ENCODE assay signal across 39 cellular contexts in the genomic region with DNA sequence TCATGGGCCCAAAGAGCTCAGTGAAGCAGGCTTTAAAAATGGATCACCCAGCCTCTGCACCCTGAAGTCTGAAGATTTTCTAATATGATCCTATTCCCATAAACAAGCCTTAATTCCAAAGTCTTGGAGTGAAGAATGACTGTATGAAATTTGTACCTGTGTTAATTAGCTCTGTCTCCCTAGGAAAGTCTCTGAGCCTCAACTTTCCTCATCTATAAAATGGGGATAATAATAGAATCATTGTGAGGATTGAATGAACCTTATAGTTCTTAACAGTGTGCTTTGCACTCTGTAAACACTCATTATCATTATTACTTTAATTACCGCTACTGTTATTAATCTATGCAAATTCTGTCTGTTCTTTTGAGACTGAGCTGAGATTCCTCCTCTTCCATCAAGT.
"Had no signal": no experiment of that assay in that cellular context is flagged by ENCODE, and none has a peak within 500 bp of the region (broad histone marks: within the 10 kb centered on the region; RNA-seq: fewer than 3 reads in every experiment).

No MANE protein-coding gene starts in this region.

- H3K4me3 ChIP-seq: adrenal gland, ascending aorta, body of pancreas, breast epithelium, cardiac muscle cell had no signal

- DNase-seq: activated effector memory CD4-positive, alpha-beta T cell treated with anti-CD3 and anti-CD28 coated beads, Interleukin-2, amount 50 U/mL, for 16 hours; activated effector memory CD4-positive, alpha-beta T cell treated with Interleukin-2 at 50 U/mL for 16 hours; activated gamma-delta T cell; activated gamma-delta T cell treated with Interleukin-2 at 50 U/mL for 16 hours; activated naive CD4-positive, alpha-beta T cell; activated naive CD4-positive, alpha-beta T cell treated with anti-CD3 and anti-CD28 coated beads for 36 hours; activated naive CD4-positive, alpha-beta T cell treated with anti-CD3 and anti-CD28 coated beads, Interleukin-2, amount 10 ng/mL, durations not matched to agents 7 days and 5 days; activated naive CD4-positive, alpha-beta T cell treated with anti-CD3 and anti-CD28 coated beads, Interleukin-2, amount 50 U/mL, for 16 hours; activated naive CD4-positive, alpha-beta T cell treated with Interleukin-2 at 50 U/mL for 16 hours; activated naive CD8-positive, alpha-beta T cell treated with anti-CD3 and anti-CD28 coated beads for 36 hours; activated naive CD8-positive, alpha-beta T cell treated with anti-CD3 and anti-CD28 coated beads, Interleukin-2, amount 10 ng/mL, durations not matched to agents 7 days and 5 days; activated naive CD8-positive, alpha-beta T cell treated with anti-CD3 and anti-CD28 coated beads, Interleukin-2, amount 50 U/mL, for 24 hours; activated T-cell treated with anti-CD3 and anti-CD28 coated beads, Interleukin-2, amount 50 U/mL, for 1 hour; activated T-cell treated with anti-CD3 and anti-CD28 coated beads, Interleukin-2, amount 50 U/mL, for 24 hours; activated T-cell treated with anti-CD3 and anti-CD28 coated beads, Interleukin-2, amount 50 U/mL, for 4 hours; activated T-cell treated with anti-CD3 and anti-CD28 coated beads, Interleukin-2, amount 50 U/mL, for 48 hours; activated T-cell treated with anti-CD3 and anti-CD28 coated beads, Interleukin-2, amount 50 U/mL, for 72 hours; adrenal gland; amniotic stem cell; amygdala; anterior cingulate cortex; aorta; body of pancreas; brain microvascular endothelial cell; caudate nucleus; central memory CD4-positive, alpha-beta T cell; cerebellar nuclear complex had no signal

- FAIRE-seq: astrocyte had no signal

- H3K36me3 ChIP-seq: breast epithelium, cardiac muscle cell had no signal

- H3K27me3 Mint-ChIP-seq: activated naive CD4-positive, alpha-beta T cell treated with anti-CD3 and anti-CD28 coated beads, Interleukin-2, amount 10 ng/mL, durations not matched to agents 7 days and 5 days; activated naive CD4-positive, alpha-beta T cell treated with anti-CD3 and anti-CD28 coated beads, Interleukin-2, amount 50 U/mL, for 24 hours; activated naive CD8-positive, alpha-beta T cell; activated naive CD8-positive, alpha-beta T cell treated with anti-CD3 and anti-CD28 coated beads for 36 hours; activated naive CD8-positive, alpha-beta T cell treated with anti-CD3 and anti-CD28 coated beads, Interleukin-2, amount 10 ng/mL, durations not matched to agents 7 days and 5 days; activated naive CD8-positive, alpha-beta T cell treated with anti-CD3 and anti-CD28 coated beads, Interleukin-2, amount 50 U/mL, for 24 hours; activated T-cell treated with anti-CD3 and anti-CD28 coated beads, Interleukin-2, amount 50 U/mL, for 24 hours; activated T-helper 17 cell treated with anti-CD3 and anti-CD28 coated beads, Interleukin-2, amount 50 U/mL, for 72 hours; brain; central memory CD8-positive, alpha-beta T cell had no signal

- H3K27ac Mint-ChIP-seq: activated naive CD4-positive, alpha-beta T cell treated with anti-CD3 and anti-CD28 coated beads for 36 hours; activated naive CD4-positive, alpha-beta T cell treated with anti-CD3 and anti-CD28 coated beads, Interleukin-2, amount 10 ng/mL, durations not matched to agents 7 days and 5 days; activated naive CD4-positive, alpha-beta T cell treated with anti-CD3 and anti-CD28 coated beads, Interleukin-2, amount 50 U/mL, for 24 hours; activated naive CD4-positive, alpha-beta T cell treated with anti-CD3 and anti-CD28 coated beads, Interleukin-2, amount 50 U/mL, for 72 hours; activated naive CD8-positive, alpha-beta T cell; activated naive CD8-positive, alpha-beta T cell treated with anti-CD3 and anti-CD28 coated beads for 36 hours; activated naive CD8-positive, alpha-beta T cell treated with anti-CD3 and anti-CD28 coated beads, Interleukin-2, amount 10 ng/mL, durations not matched to agents 7 days and 5 days; activated naive CD8-positive, alpha-beta T cell treated with anti-CD3 and anti-CD28 coated beads, Interleukin-2, amount 50 U/mL, for 24 hours; activated T-cell treated with anti-CD3 and anti-CD28 coated beads, Interleukin-2, amount 50 U/mL, for 24 hours; activated T-cell treated with anti-CD3 and anti-CD28 coated beads, Interleukin-2, amount 50 U/mL, for 72 hours; activated T-helper 1 cell treated with anti-CD3 and anti-CD28 coated beads, Interleukin-12 subunit alpha, Interleukin-12 subunit beta, Interleukin-2, Interleukin-4 antibody, amounts not matched to agents 30 ng/mL and 10 ng/mL and 1 ng/mL, durations not matched to agents 14 hours and 24 hours and 36 hours; activated T-helper 17 cell treated with anti-CD3 and anti-CD28 coated beads, Interleukin-2, amount 50 U/mL, for 72 hours; activated T-helper 2 cell treated with anti-CD3 and anti-CD28 coated beads, Interferon-gamma antibody, Interleukin-2, Interleukin-4, amounts not matched to agents 10 μg/mL and 5 μg/mL and 100 μg/mL, durations not matched to agents 14 hours and 24 hours and 36 hours; brain had no signal

- H3K27me3 ChIP-seq: adrenal gland, ascending aorta, body of pancreas, brain microvascular endothelial cell, breast epithelium, cardiac muscle cell had no signal

- H3K4me3 Mint-ChIP-seq: activated naive CD4-positive, alpha-beta T cell treated with anti-CD3 and anti-CD28 coated beads for 36 hours; activated naive CD4-positive, alpha-beta T cell treated with anti-CD3 and anti-CD28 coated beads, Interleukin-2, amount 10 ng/mL, durations not matched to agents 7 days and 5 days; activated naive CD4-positive, alpha-beta T cell treated with anti-CD3 and anti-CD28 coated beads, Interleukin-2, amount 50 U/mL, for 24 hours; activated naive CD8-positive, alpha-beta T cell; activated naive CD8-positive, alpha-beta T cell treated with anti-CD3 and anti-CD28 coated beads for 36 hours; activated naive CD8-positive, alpha-beta T cell treated with anti-CD3 and anti-CD28 coated beads, Interleukin-2, amount 10 ng/mL, durations not matched to agents 7 days and 5 days; activated naive CD8-positive, alpha-beta T cell treated with anti-CD3 and anti-CD28 coated beads, Interleukin-2, amount 50 U/mL, for 24 hours; activated T-cell treated with anti-CD3 and anti-CD28 coated beads, Interleukin-2, amount 50 U/mL, for 24 hours; activated T-cell treated with anti-CD3 and anti-CD28 coated beads, Interleukin-2, amount 50 U/mL, for 4 hours; activated T-cell treated with anti-CD3 and anti-CD28 coated beads, Interleukin-2, amount 50 U/mL, for 72 hours; activated T-helper 1 cell treated with anti-CD3 and anti-CD28 coated beads, Interleukin-12 subunit alpha, Interleukin-12 subunit beta, Interleukin-2, Interleukin-4 antibody, amounts not matched to agents 30 ng/mL and 10 ng/mL and 1 ng/mL, durations not matched to agents 14 hours and 24 hours and 36 hours; activated T-helper 17 cell treated with anti-CD3 and anti-CD28 coated beads, Interleukin-2, amount 50 U/mL, for 72 hours; brain; central memory CD8-positive, alpha-beta T cell had no signal

- H3K4me1 ChIP-seq: adrenal gland, ascending aorta, body of pancreas, breast epithelium had no signal

- H3K27ac ChIP-seq: adrenal gland, ascending aorta, body of pancreas, brain microvascular endothelial cell, breast epithelium, cardiac muscle cell had no signal

- H3K36me3 Mint-ChIP-seq: activated naive CD4-positive, alpha-beta T cell treated with anti-CD3 and anti-CD28 coated beads, Interleukin-2, amount 10 ng/mL, durations not matched to agents 7 days and 5 days; activated naive CD4-positive, alpha-beta T cell treated with anti-CD3 and anti-CD28 coated beads, Interleukin-2, amount 50 U/mL, for 24 hours; activated naive CD4-positive, alpha-beta T cell treated with anti-CD3 and anti-CD28 coated beads, Interleukin-2, amount 50 U/mL, for 72 hours; activated naive CD8-positive, alpha-beta T cell treated with anti-CD3 and anti-CD28 coated beads for 36 hours had no signal

- ATAC-seq: activated naive CD4-positive, alpha-beta T cell treated with anti-CD3 and anti-CD28 coated beads, Interleukin-2, amount 50 U/mL, for 72 hours; activated naive CD8-positive, alpha-beta T cell treated with anti-CD3 and anti-CD28 coated beads, Interleukin-2, amount 50 U/mL, for 24 hours; activated T-cell treated with anti-CD3 and anti-CD28 coated beads, Interleukin-2, amount 50 U/mL, for 4 hours; activated T-cell treated with anti-CD3 and anti-CD28 coated beads, Interleukin-2, amount 50 U/mL, for 72 hours; activated T-helper 17 cell treated with anti-CD3 and anti-CD28 coated beads, Interleukin-2, amount 50 U/mL, for 72 hours; body of pancreas had no signal

- H3K9me3 ChIP-seq: adrenal gland, ascending aorta, body of pancreas, breast epithelium had no signal

- H3K4me1 Mint-ChIP-seq: activated naive CD4-positive, alpha-beta T cell treated with anti-CD3 and anti-CD28 coated beads, Interleukin-2, amount 50 U/mL, for 24 hours; central memory CD8-positive, alpha-beta T cell had no signal

- H3K9me3 Mint-ChIP-seq: activated naive CD4-positive, alpha-beta T cell treated with anti-CD3 and anti-CD28 coated beads for 36 hours; activated naive CD4-positive, alpha-beta T cell treated with anti-CD3 and anti-CD28 coated beads, Interleukin-2, amount 10 ng/mL, durations not matched to agents 7 days and 5 days; activated naive CD4-positive, alpha-beta T cell treated with anti-CD3 and anti-CD28 coated beads, Interleukin-2, amount 50 U/mL, for 24 hours; activated naive CD4-positive, alpha-beta T cell treated with anti-CD3 and anti-CD28 coated beads, Interleukin-2, amount 50 U/mL, for 72 hours; activated naive CD8-positive, alpha-beta T cell treated with anti-CD3 and anti-CD28 coated beads for 36 hours; activated naive CD8-positive, alpha-beta T cell treated with anti-CD3 and anti-CD28 coated beads, Interleukin-2, amount 10 ng/mL, durations not matched to agents 7 days and 5 days; activated naive CD8-positive, alpha-beta T cell treated with anti-CD3 and anti-CD28 coated beads, Interleukin-2, amount 50 U/mL, for 24 hours; activated T-cell treated with anti-CD3 and anti-CD28 coated beads, Interleukin-2, amount 50 U/mL, for 24 hours; activated T-cell treated with anti-CD3 and anti-CD28 coated beads, Interleukin-2, amount 50 U/mL, for 4 hours; activated T-cell treated with anti-CD3 and anti-CD28 coated beads, Interleukin-2, amount 50 U/mL, for 72 hours; activated T-helper 1 cell treated with anti-CD3 and anti-CD28 coated beads, Interleukin-12 subunit alpha, Interleukin-12 subunit beta, Interleukin-2, Interleukin-4 antibody, amounts not matched to agents 30 ng/mL and 10 ng/mL and 1 ng/mL, durations not matched to agents 14 hours and 24 hours and 36 hours; activated T-helper 17 cell treated with anti-CD3 and anti-CD28 coated beads, Interleukin-2, amount 50 U/mL, for 72 hours; activated T-helper 2 cell treated with anti-CD3 and anti-CD28 coated beads, Interferon-gamma antibody, Interleukin-2, Interleukin-4, amounts not matched to agents 10 μg/mL and 5 μg/mL and 100 μg/mL, durations not matched to agents 14 hours and 24 hours and 36 hours; brain; central memory CD8-positive, alpha-beta T cell had no signal
